In genomic region chr10:110358869-110359629, GRCh38 we compare ENCODE assay signal across 12 cellular contexts. TPM values are rescaled to one million over a fixed set of nuclear protein-coding genes. Genes with fewer than 3 reads are reported as not detected.
DNase-seq lines count a peak whose midpoint lies in the region; ATAC-seq, FAIRE-seq and TF ChIP-seq lines count a peak whose summit lies in the region.
"Had no signal": no experiment of that assay in that cellular context is flagged by ENCODE, and none has a peak within 500 bp of the region (broad histone marks: within the 10 kb centered on the region; RNA-seq: fewer than 3 reads in every experiment).

No MANE protein-coding gene starts in this region.

- CTCF ChIA-PET in MCF 10A (lab: Yijun Ruan, JAX), result interaction anchor here (0.7 to 2.0 kb wide), 7 partner anchors 10 to 187 kb away, joined by 3 to 12 read pairs (median 4); no protein-coding TSS in a partner anchor

- no peaks in the 10 kb centered on the region for H3K36me3 Mint-ChIP-seq in MCF 10A (ENCODE audit: insufficient read depth, unreplicated experiment)
- H3K36me3 Mint-ChIP-seq in naive B cell, result no peaks in the 10 kb centered on the region
- H3K36me3 Mint-ChIP-seq: activated naive CD4-positive, alpha-beta T cell treated with anti-CD3 and anti-CD28 coated beads, Interleukin-2, amount 10 ng/mL, durations not matched to agents 7 days and 5 days had no signal

- ATAC-seq in naive B cell (ENCODE audit: low read depth in 2 of 2), result no peak

- H3K9me3 Mint-ChIP-seq in MCF 10A (ENCODE audit: unreplicated experiment) (no peaks in the 10 kb centered on the region), naive B cell (no peaks in the 10 kb centered on the region)
- H3K9me3 Mint-ChIP-seq: activated naive CD4-positive, alpha-beta T cell treated with anti-CD3 and anti-CD28 coated beads, Interleukin-2, amount 10 ng/mL, durations not matched to agents 7 days and 5 days; nephron progenitor cell had no signal

- BruUV-seq in MCF 10A (replicated peaks; lab: Mats Ljungman, UMichigan), result no TSS peak

- H3K4me1 Mint-ChIP-seq in MCF 10A (ENCODE audit: insufficient read depth, unreplicated experiment) (peaks cover 53% of the 10 kb centered on the region), naive B cell (peaks cover 50 to 58% (median 54%) of the 10 kb centered on the region in 3 donors)

- no peak for FAIRE-seq in D721Med (lab: Jason Lieb, UNC)
- FAIRE-seq: A204.1 had no signal

- intact Hi-C loops in MCF 10A (cut with micrococcal nuclease), result no loop called here
- intact Hi-C loops in head of caudate nucleus (cut with DNase I), result no loop called here

- H3K27ac Mint-ChIP-seq in MCF 10A (ENCODE audit: low read depth, unreplicated experiment) (no peak overlapping the region), naive B cell (peak overlapping the region; percentile 37 to 100 (median 100))

- TF ChIP-seq CTCF in LNCaP clone FGC (IDR thresholded peaks at IDR 0.05; ENCODE audit: control insufficient read depth, extremely low read depth, insufficient read depth) (peak; percentile 51), MCF 10A (IDR thresholded peaks at IDR 0.05; ENCODE audit: unreplicated experiment) (no peak), D721Med (IDR thresholded peaks at IDR 0.05; ENCODE audit: insufficient read depth, missing control alignments) (no peak)

- peak; percentile 52 for DNase-seq in DMS 273 (lab: John Stamatoyannopoulos, UW; ENCODE audit: unreplicated experiment)
- DNase-seq in DMS 273 treated with DMSO at 0.1 percent for 48 hours (lab: John Stamatoyannopoulos, UW), result no peak
- peak; percentile 55 for DNase-seq in LNCaP clone FGC (ENCODE audit: low read depth)
- DNase-seq in MCF 10A (ENCODE audit: unreplicated experiment), result peak; percentile 59
- DNase-seq in naive B cell, result no peak
- no peak for DNase-seq in D721Med (ENCODE audit: insufficient read length, low spot score)
- no peak for DNase-seq in NCI-H446 treated with DMSO at 0.1 percent for 48 hours (lab: John Stamatoyannopoulos, UW)
- DNase-seq in head of caudate nucleus, result no peak
- DNase-seq: activated naive CD4-positive, alpha-beta T cell treated with anti-CD3 and anti-CD28 coated beads, Interleukin-2, amount 10 ng/mL, durations not matched to agents 7 days and 5 days; nephron progenitor cell had no signal

- H3K4me3 Mint-ChIP-seq in MCF 10A (ENCODE audit: unreplicated experiment), result no peak overlapping the region
- peak overlapping the region in 5 of 8 donors; percentile 62 to 81 (median 73) for H3K4me3 Mint-ChIP-seq in naive B cell
- H3K4me3 Mint-ChIP-seq: activated naive CD4-positive, alpha-beta T cell treated with anti-CD3 and anti-CD28 coated beads, Interleukin-2, amount 10 ng/mL, durations not matched to agents 7 days and 5 days had no signal

- no peak overlapping the region for H3K4me3 ChIP-seq in LNCaP clone FGC (ENCODE audit: low read depth, low read length)
- H3K4me3 ChIP-seq: SK-N-MC had no signal

- H3K27me3 Mint-ChIP-seq in MCF 10A (ENCODE audit: insufficient read depth, unreplicated experiment) (no peaks in the 10 kb centered on the region), naive B cell (peaks cover 6 to 8% (median 7%) of the 10 kb centered on the region in 3 donors)

- POLR2A ChIA-PET in MCF 10A (lab: Yijun Ruan, JAX), result interaction anchor here (0.6 to 9.1 kb wide), 9 partner anchors 13 to 215 kb away, joined by 3 to 108 read pairs (median 3); partner anchors contain the start of gene DUSP5

RNA-seq across cellular contexts. Expression of gene SMNDC1, which starts 54.3 kb away (rescaled TPM):
- total RNA-seq in MCF 10A (2022), result 46.6 and 48.2 TPM in 2 replicates
- polyA plus RNA-seq in naive B cell (ENCODE audit: low read depth in 6 of 6), result 10 to 100 TPM; 11.9 to 20.8 (median 15.9) TPM

Comparison
In these comparisons a context has a peak if more than half of its experiments do, and no peak if none do; other contexts are left out.
1. DNase-seq: peak in DMS 273 (single experiment), LNCaP clone FGC (single experiment) and MCF 10A (single experiment); none in DMS 273 treated with DMSO at 0.1 percent for 48 hours (single experiment), naive B cell (single experiment), D721Med (single experiment), NCI-H446 treated with DMSO at 0.1 percent for 48 hours (single experiment) and head of caudate nucleus (0 of 42).